Comparison of ENCODE assay signal across 10 cellular contexts in the genomic region with DNA sequence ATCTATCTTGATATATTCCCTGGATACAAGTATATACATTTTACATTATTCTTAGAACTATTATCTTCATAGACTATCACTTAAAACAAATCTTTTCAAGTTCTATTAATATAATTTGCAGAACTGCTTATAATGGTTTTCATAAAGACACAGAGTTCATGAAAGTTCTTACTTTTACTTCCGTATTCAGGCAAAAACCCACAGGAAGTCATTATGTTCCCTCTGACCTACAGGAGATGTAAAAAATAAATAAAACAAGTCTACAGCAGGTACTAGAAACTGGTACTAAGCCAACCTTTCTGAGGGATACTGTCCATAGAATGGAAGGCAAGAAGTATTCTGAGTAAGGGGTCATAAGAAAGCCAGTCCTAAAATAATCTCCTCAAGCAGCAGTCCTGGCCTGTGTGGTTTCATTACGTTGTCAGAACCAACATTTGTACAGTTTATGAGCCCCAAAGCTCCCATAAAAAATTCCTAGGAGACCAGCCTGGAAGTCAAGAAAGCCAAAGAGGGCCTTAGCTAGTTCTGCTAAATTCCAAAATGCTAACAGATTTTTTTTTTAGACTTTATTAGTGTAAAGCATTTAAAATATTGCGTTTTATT.
DNase-seq lines count a peak whose midpoint lies in the region; ATAC-seq and TF ChIP-seq lines count a peak whose summit lies in the region.
"Had no signal": no experiment of that assay in that cellular context is flagged by ENCODE, and none has a peak within 500 bp of the region (broad histone marks: within the 10 kb centered on the region; RNA-seq: fewer than 3 reads in every experiment).

No MANE protein-coding gene starts in this region.

- no peak overlapping the region for H3K4me3 ChIP-seq in A673 (ENCODE audit: low read depth, low read length, poor library complexity, severe bottlenecking)
- H3K4me3 ChIP-seq in HAP-1 = no peak overlapping the region

- no TSS peak for BruUV-seq in A673 (replicated peaks; lab: Mats Ljungman, UMichigan)

- H3K9me3 ChIP-seq in A673 (ENCODE audit: low read depth, low read length, poor library complexity, severe bottlenecking) = no peaks in the 10 kb centered on the region
- H3K9me3 ChIP-seq in HAP-1 = no peaks in the 10 kb centered on the region

- POLR2A ChIA-PET in A673 (lab: Charles Lee; ENCODE audit: low non-redundant PET) = no interaction called here

- TF ChIP-seq CTCF in A673 (conservative IDR thresholded peaks at IDR 0.05; ENCODE audit: low read depth, low read length) = no peak

- H3K36me3 ChIP-seq in A673 (ENCODE audit: insufficient read depth, low read length, poor library complexity, severe bottlenecking) = no peaks in the 10 kb centered on the region
- no peaks in the 10 kb centered on the region for H3K36me3 ChIP-seq in HAP-1 (replicated peaks)

- H3K27ac Mint-ChIP-seq in activated naive CD8-positive, alpha-beta T cell = peak overlapping the region; percentile 68

- H3K27me3 ChIP-seq in A673 (replicated peaks; ENCODE audit: insufficient read depth, low read depth, low read length, poor library complexity) (no peaks in the 10 kb centered on the region), HAP-1 (ENCODE audit: low read depth) (no peaks in the 10 kb centered on the region)

- DNase-seq in A673 (ENCODE audit: low spot score) (peak; percentile 21), HAP-1 (ENCODE audit: low spot score in 2 of 2) (no peak), NCI-H187 treated with DMSO at 0.1 percent for 48 hours (lab: John Stamatoyannopoulos, UW) (no peak), RKO (ENCODE audit: low spot score) (no peak)
- DNase-seq in stimulated activated CD8-positive, alpha-beta memory T cell treated with anti-CD3 and anti-CD28 coated beads, Interleukin-4, amount 100 ng/mL, for 48 hours = no peak
- DNase-seq: activated naive CD4-positive, alpha-beta T cell treated with Interleukin-2 at 50 U/mL for 16 hours; DND-41 had no signal

- peak overlapping the region; percentile 14 for H3K4me3 Mint-ChIP-seq in activated naive CD8-positive, alpha-beta T cell

- peak; percentile 87 for ATAC-seq in GM19351 (IDR thresholded peaks at IDR 0.05; ENCODE audit: unreplicated experiment)
- ATAC-seq in HG03354 (IDR thresholded peaks at IDR 0.05; ENCODE audit: poor library complexity, severe bottlenecking, unreplicated experiment) = peak; percentile 87

- in situ Hi-C loops in HAP-1 (cut with MboI; ENCODE audit: low sequenced_read_pairs) = no loop called here

- H3K27ac ChIP-seq in A673 (ENCODE audit: low read depth, low read length, poor library complexity, severe bottlenecking) = no peak overlapping the region

- H3K4me1 ChIP-seq in A673 (ENCODE audit: insufficient read depth, low read length, poor library complexity, severe bottlenecking) (peaks cover 29% of the 10 kb centered on the region), HAP-1 (peaks cover 22% of the 10 kb centered on the region)

- H3K9me3 Mint-ChIP-seq in activated naive CD8-positive, alpha-beta T cell (ENCODE audit: low read depth) = no peaks in the 10 kb centered on the region

- H3K36me3 Mint-ChIP-seq in activated naive CD8-positive, alpha-beta T cell = peaks cover 25% of the 10 kb centered on the region

- no peaks in the 10 kb centered on the region for H3K27me3 Mint-ChIP-seq in activated naive CD8-positive, alpha-beta T cell

- H3K4me1 Mint-ChIP-seq in activated naive CD8-positive, alpha-beta T cell (ENCODE audit: low read depth) = peaks cover 40% of the 10 kb centered on the region

- CTCF ChIA-PET in A673 (lab: Charles Lee) = no interaction called here

- intact Hi-C loops in A673 (cut with micrococcal nuclease; ENCODE audit: unreplicated experiment) = no loop called here
